8 cellular contexts compared by ENCODE assay signal in the genomic region with DNA sequence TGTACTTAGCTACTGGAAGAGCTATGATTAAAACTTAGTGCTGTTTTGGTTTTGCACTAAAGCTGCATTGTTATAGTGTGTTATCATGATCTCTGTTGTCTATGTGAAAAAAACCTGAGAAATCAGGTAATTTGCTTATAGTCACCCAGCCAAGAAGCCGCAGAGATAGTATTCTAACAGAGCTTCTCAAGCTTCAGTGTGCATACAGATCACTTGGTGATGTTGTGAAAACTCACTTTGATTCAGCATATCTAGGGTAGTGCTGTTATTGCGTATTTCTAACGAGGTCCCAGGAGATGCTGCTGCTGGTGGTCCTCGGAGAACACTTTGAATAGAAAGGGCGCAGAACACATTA.
DNase-seq lines count a peak whose midpoint lies in the region; ATAC-seq and FAIRE-seq lines count a peak whose summit lies in the region.
"Had no signal": no experiment of that assay in that cellular context is flagged by ENCODE, and none has a peak within 500 bp of the region (broad histone marks: within the 10 kb centered on the region; RNA-seq: fewer than 3 reads in every experiment).

No MANE protein-coding gene starts in this region.

- no peaks in the 10 kb centered on the region for H3K9me3 Mint-ChIP-seq in activated T-helper 2 cell treated with anti-CD3 and anti-CD28 coated beads, Interferon-gamma antibody, Interleukin-2, Interleukin-4, amounts not matched to agents 10 μg/mL and 5 μg/mL and 100 μg/mL, durations not matched to agents 14 hours and 24 hours and 36 hours
- no peaks in the 10 kb centered on the region for H3K9me3 Mint-ChIP-seq in stimulated activated memory B cell treated with anti-CD40 and anti-IgM and Interleukin-4, amounts not matched to agents 10 μg/mL and 1 μg/mL and 100 μg/mL, for 72 hours

- ATAC-seq in HG02885 (IDR thresholded peaks at IDR 0.05; ENCODE audit: poor library complexity, unreplicated experiment): peak; percentile 73
- ATAC-seq in stimulated activated memory B cell treated with anti-CD40 and anti-IgM and Interleukin-4, amounts not matched to agents 10 μg/mL and 1 μg/mL and 100 μg/mL, for 72 hours: peak; percentile 87

- in situ Hi-C loops in KBM-7 (cut with MboI; ENCODE audit: low pct_unique_long_range_greater_than_20kb, low sequenced_read_pairs): no loop called here

- H3K4me3 Mint-ChIP-seq in activated T-helper 2 cell treated with anti-CD3 and anti-CD28 coated beads, Interferon-gamma antibody, Interleukin-2, Interleukin-4, amounts not matched to agents 10 μg/mL and 5 μg/mL and 100 μg/mL, durations not matched to agents 14 hours and 24 hours and 36 hours (ENCODE audit: low read depth): no peak overlapping the region
- H3K4me3 Mint-ChIP-seq in stimulated activated memory B cell treated with anti-CD40 and anti-IgM and Interleukin-4, amounts not matched to agents 10 μg/mL and 1 μg/mL and 100 μg/mL, for 72 hours: no peak overlapping the region

- no peaks in the 10 kb centered on the region for H3K36me3 Mint-ChIP-seq in activated T-helper 2 cell treated with anti-CD3 and anti-CD28 coated beads, Interferon-gamma antibody, Interleukin-2, Interleukin-4, amounts not matched to agents 10 μg/mL and 5 μg/mL and 100 μg/mL, durations not matched to agents 14 hours and 24 hours and 36 hours (ENCODE audit: low read depth)
- H3K36me3 Mint-ChIP-seq in stimulated activated memory B cell treated with anti-CD40 and anti-IgM and Interleukin-4, amounts not matched to agents 10 μg/mL and 1 μg/mL and 100 μg/mL, for 72 hours: no peaks in the 10 kb centered on the region

- no peaks in the 10 kb centered on the region for H3K27me3 Mint-ChIP-seq in activated T-helper 2 cell treated with anti-CD3 and anti-CD28 coated beads, Interferon-gamma antibody, Interleukin-2, Interleukin-4, amounts not matched to agents 10 μg/mL and 5 μg/mL and 100 μg/mL, durations not matched to agents 14 hours and 24 hours and 36 hours (ENCODE audit: low read depth)
- no peaks in the 10 kb centered on the region for H3K27me3 Mint-ChIP-seq in stimulated activated memory B cell treated with anti-CD40 and anti-IgM and Interleukin-4, amounts not matched to agents 10 μg/mL and 1 μg/mL and 100 μg/mL, for 72 hours

- FAIRE-seq in GM19239 (lab: Jason Lieb, UNC): peak; percentile 65

- peaks cover 38% of the 10 kb centered on the region for H3K4me1 Mint-ChIP-seq in activated T-helper 2 cell treated with anti-CD3 and anti-CD28 coated beads, Interferon-gamma antibody, Interleukin-2, Interleukin-4, amounts not matched to agents 10 μg/mL and 5 μg/mL and 100 μg/mL, durations not matched to agents 14 hours and 24 hours and 36 hours (ENCODE audit: low read depth)
- peaks cover 42% of the 10 kb centered on the region for H3K4me1 Mint-ChIP-seq in stimulated activated memory B cell treated with anti-CD40 and anti-IgM and Interleukin-4, amounts not matched to agents 10 μg/mL and 1 μg/mL and 100 μg/mL, for 72 hours

- DNase-seq in GM19239 (ENCODE audit: insufficient read length, low spot score) (no peak), NCI-H226 (no peak), NCI-H510A treated with DMSO at 0.1 percent for 48 hours (lab: John Stamatoyannopoulos, UW) (no peak), KBM-7 (no peak)
- DNase-seq in activated T-helper 2 cell treated with anti-CD3 and anti-CD28 coated beads, Interferon-gamma antibody, Interleukin-2, Interleukin-4, amounts not matched to agents 10 μg/mL and 5 μg/mL and 100 μg/mL, durations not matched to agents 14 hours and 24 hours and 36 hours (ENCODE audit: low spot score): no peak
- DNase-seq: occipital lobe had no signal

- peak overlapping the region; percentile 84 for H3K27ac Mint-ChIP-seq in activated T-helper 2 cell treated with anti-CD3 and anti-CD28 coated beads, Interferon-gamma antibody, Interleukin-2, Interleukin-4, amounts not matched to agents 10 μg/mL and 5 μg/mL and 100 μg/mL, durations not matched to agents 14 hours and 24 hours and 36 hours
- peak overlapping the region; percentile 68 for H3K27ac Mint-ChIP-seq in stimulated activated memory B cell treated with anti-CD40 and anti-IgM and Interleukin-4, amounts not matched to agents 10 μg/mL and 1 μg/mL and 100 μg/mL, for 72 hours

- intact Hi-C loops in activated T-helper 2 cell treated with anti-CD3 and anti-CD28 coated beads, Interferon-gamma antibody, Interleukin-2, Interleukin-4, amounts not matched to agents 10 μg/mL and 5 μg/mL and 100 μg/mL, durations not matched to agents 14 hours and 24 hours and 36 hours (cut with micrococcal nuclease): loop anchor here (2.0 to 5.0 kb wide), 4 partner anchors 39 to 89 kb away; a partner anchor contains a TSS
